ENCODE assay signal across 8 cellular contexts in genomic region chr22:19942886-19943664, GRCh38. TPM values are rescaled to one million over a fixed set of nuclear protein-coding genes. Genes with fewer than 3 reads are reported as not detected.
A peak's percentile ranks its signal among the peaks of the same experiment; 100 is the strongest.
DNase-seq lines count a peak whose midpoint lies in the region; ATAC-seq, FAIRE-seq and TF ChIP-seq lines count a peak whose summit lies in the region.

No MANE protein-coding gene starts in this region.

- POLR2A ChIA-PET in MCF 10A (lab: Yijun Ruan, JAX): interaction anchor here (0.5 to 1.4 kb wide), 7 partner anchors 10 to 626 kb away, joined by 3 to 4 read pairs (median 3); no protein-coding TSS in a partner anchor

- peak overlapping the region; percentile 89 for H3K4me3 Mint-ChIP-seq in MCF 10A (ENCODE audit: unreplicated experiment)

- intact Hi-C loops in MCF 10A (cut with micrococcal nuclease): no loop called here

- H3K4me1 ChIP-seq in stomach smooth muscle (ENCODE audit: control insufficient read depth, insufficient read depth, low read length): peaks cover 37% of the 10 kb centered on the region

- H3K27me3 Mint-ChIP-seq in MCF 10A (ENCODE audit: insufficient read depth, unreplicated experiment): no peaks in the 10 kb centered on the region

- no peak for ATAC-seq in HG02840 (IDR thresholded peaks at IDR 0.05; ENCODE audit: low FRiP score, unreplicated experiment)

- H3K4me3 ChIP-seq in GM12864 (ENCODE audit: low read depth, low read length) (peak overlapping the region; percentile 69), stomach smooth muscle (ENCODE audit: low read length in 2 of 2) (peak overlapping the region; percentile 90 to 99)

- H3K36me3 ChIP-seq in stomach smooth muscle (ENCODE audit: control insufficient read depth in 2 of 2, insufficient read depth in 2 of 2, low read length in 2 of 2): no peaks in the 10 kb centered on the region

- H3K4me1 Mint-ChIP-seq in MCF 10A (ENCODE audit: insufficient read depth, unreplicated experiment): peaks cover 34% of the 10 kb centered on the region

- H3K27ac Mint-ChIP-seq in MCF 10A (ENCODE audit: low read depth, unreplicated experiment): peak overlapping the region; percentile 97

- TF ChIP-seq POLR2A in GM12892 (IDR thresholded peaks at IDR 0.05; ENCODE audit: low read depth, low read length): no peak

- DNase-seq in GM12864 (ENCODE audit: low read depth): no peak
- peak; percentile 75 for DNase-seq in NCI-H446 treated with DMSO at 0.1 percent for 48 hours (lab: John Stamatoyannopoulos, UW)
- peak; percentile 73 for DNase-seq in MCF 10A (ENCODE audit: unreplicated experiment)
- DNase-seq in GM12892 (ENCODE audit: insufficient read length): no peak
- DNase-seq in NCI-H2196 (lab: John Stamatoyannopoulos, UW; ENCODE audit: unreplicated experiment): no peak

- BruUV-seq in MCF 10A (replicated peaks; lab: Mats Ljungman, UMichigan): TSS peak; percentile 18

- no peaks in the 10 kb centered on the region for H3K9me3 Mint-ChIP-seq in MCF 10A (ENCODE audit: unreplicated experiment)

- H3K9ac ChIP-seq in stomach smooth muscle (ENCODE audit: low read length in 2 of 2): peak overlapping the region; percentile 95 to 96

- TF ChIP-seq CTCF in GM12864 (IDR thresholded peaks at IDR 0.05; ENCODE audit: low read depth, low read length, missing control alignments): no peak
- TF ChIP-seq CTCF in MCF 10A (IDR thresholded peaks at IDR 0.05; ENCODE audit: unreplicated experiment): no peak

- H3K27ac ChIP-seq in layer of hippocampus (ENCODE audit: low read depth, low read length): peak overlapping the region; percentile 74
- peak overlapping the region; percentile 98 for H3K27ac ChIP-seq in stomach smooth muscle (ENCODE audit: low read length)

- CTCF ChIA-PET in MCF 10A (lab: Yijun Ruan, JAX): interaction anchor here (2.5 kb wide), 1 partner anchor 213 kb away, joined by 11 read pairs; no protein-coding TSS in a partner anchor

- H3K9me3 ChIP-seq in stomach smooth muscle (ENCODE audit: control insufficient read depth in 2 of 2, low read length in 2 of 2): no peaks in the 10 kb centered on the region

- peaks cover 11% of the 10 kb centered on the region for H3K36me3 Mint-ChIP-seq in MCF 10A (ENCODE audit: insufficient read depth, unreplicated experiment)

- H3K27me3 ChIP-seq in layer of hippocampus (ENCODE audit: control insufficient read depth, insufficient read depth, low read length) (no peaks in the 10 kb centered on the region), stomach smooth muscle (ENCODE audit: control insufficient read depth in 1 of 2, insufficient read depth in 2 of 2, low read length in 2 of 2) (no peaks in the 10 kb centered on the region)

- no peak for FAIRE-seq in GM12892 (lab: Jason Lieb, UNC)

RNA-seq across cellular contexts. Expression of gene TXNRD2, which starts 1.5 kb away (rescaled TPM):
- total RNA-seq in MCF 10A (2022): 28.7 and 39.9 TPM in 2 replicates
- 10.2 TPM for polyA plus RNA-seq in GM12892 (2012; ENCODE audit: missing spikeins)

RNA-seq across cellular contexts. Expression of gene COMT, which starts 1.5 kb away (rescaled TPM):
- total RNA-seq in MCF 10A (2022): 196 and 208 TPM in 2 replicates
- 34.5 TPM for polyA plus RNA-seq in GM12892 (2012; ENCODE audit: missing spikeins)

Comparison
In these comparisons a context has a peak if more than half of its experiments do, and no peak if none do; other contexts are left out.
1. DNase-seq: peak in NCI-H446 treated with DMSO at 0.1 percent for 48 hours (single experiment) and MCF 10A (single experiment); none in GM12864 (single experiment), GM12892 (single experiment) and NCI-H2196 (single experiment).